3 cellular contexts compared by ENCODE assay signal in the genomic region with DNA sequence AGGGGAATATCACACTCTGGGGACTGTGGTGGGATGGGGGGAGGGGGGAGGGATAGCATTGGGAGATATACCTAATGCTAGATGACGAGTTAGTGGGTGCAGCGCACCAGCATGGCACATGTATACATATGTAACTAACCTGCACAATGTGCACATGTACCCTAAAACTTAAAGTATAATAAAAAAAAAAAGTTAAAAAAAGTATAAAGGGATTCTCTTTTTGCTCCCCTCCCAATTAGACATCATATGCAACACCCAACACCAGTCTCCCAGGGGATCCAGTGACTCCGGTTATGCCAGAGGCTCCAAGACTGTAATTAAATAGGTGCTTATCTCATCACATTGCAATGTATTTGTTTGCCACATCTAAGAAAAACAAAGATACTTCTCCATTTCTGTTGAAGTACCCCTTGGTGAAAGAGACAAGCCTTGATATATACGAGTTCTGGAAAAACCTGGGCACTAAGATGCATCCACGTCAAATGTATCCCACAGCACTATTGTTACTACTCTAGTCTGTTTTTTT. TPM values are rescaled to one million over a fixed set of nuclear protein-coding genes. Genes with fewer than 3 reads are reported as not detected.
"Had no signal": no experiment of that assay in that cellular context is flagged by ENCODE, and none has a peak within 500 bp of the region (broad histone marks: within the 10 kb centered on the region; RNA-seq: fewer than 3 reads in every experiment).

No MANE protein-coding gene starts in this region.

RNA-seq across cellular contexts. Expression of a gene that starts 35.3 kb away (rescaled TPM):
- total RNA-seq: activated CD4-positive, alpha-beta memory T cell treated with anti-CD3 and anti-CD28 coated beads for 36 hours; activated naive CD8-positive, alpha-beta T cell treated with anti-CD3 and anti-CD28 coated beads for 36 hours; natural killer cell had no signal
